9 cellular contexts compared by ENCODE assay signal in the genomic region with DNA sequence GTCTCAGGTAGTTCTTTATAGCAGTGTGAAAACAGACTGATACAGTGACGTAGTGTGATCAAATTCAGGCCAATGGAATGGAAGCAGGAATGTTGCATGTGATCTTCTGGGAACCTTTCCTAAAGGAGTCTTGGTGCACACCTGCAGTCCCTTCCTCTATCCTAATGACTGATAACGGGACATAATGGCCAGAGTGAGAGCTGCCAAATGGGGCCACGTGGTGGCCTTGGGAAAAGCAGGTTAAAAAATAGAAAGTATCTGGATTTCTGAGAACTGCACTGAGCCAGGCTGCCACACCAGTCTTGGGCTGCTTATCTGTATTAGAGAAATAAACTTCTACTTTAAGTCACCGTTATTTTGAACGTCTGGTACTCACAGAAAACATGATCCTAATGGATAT. TPM values are rescaled to one million over a fixed set of nuclear protein-coding genes. Genes with fewer than 3 reads are reported as not detected.
"Had no signal": no experiment of that assay in that cellular context is flagged by ENCODE, and none has a peak within 500 bp of the region (broad histone marks: within the 10 kb centered on the region; RNA-seq: fewer than 3 reads in every experiment).

No MANE protein-coding gene starts in this region.

- DNase-seq: H9, HCEC 1CT, KBM-7 had no signal

- H3K27ac ChIP-seq: HL-60 had no signal

- H3K4me2 ChIP-seq: GM23338 had no signal

- H3K27ac Mint-ChIP-seq: GM23338, H9, IgD-negative memory B cell had no signal

- H3K4me3 ChIP-seq: GM23338 had no signal

- H3K4me3 Mint-ChIP-seq: GM23338, H9, IgD-negative memory B cell had no signal

- ATAC-seq: GM23338 had no signal

- FAIRE-seq: H1, H54, HTR-8/SVneo had no signal

- H3K36me3 Mint-ChIP-seq: IgD-negative memory B cell had no signal

- H2AFZ ChIP-seq: GM23338 had no signal

RNA-seq across cellular contexts. Expression of a gene that starts 51.9 kb away (rescaled TPM):
- total RNA-seq: GM23338, H1, H9 had no signal
- polyA plus RNA-seq: GM23338, IgD-negative memory B cell had no signal
